In genomic region chr12:14833952-14834351, GRCh38 we compare ENCODE assay signal across 13 cellular contexts. TPM values are rescaled to one million over a fixed set of nuclear protein-coding genes. Genes with fewer than 3 reads are reported as not detected.
A peak's percentile ranks its signal among the peaks of the same experiment; 100 is the strongest.
DNase-seq lines count a peak whose midpoint lies in the region; ATAC-seq and TF ChIP-seq lines count a peak whose summit lies in the region.
"Had no signal": no experiment of that assay in that cellular context is flagged by ENCODE, and none has a peak within 500 bp of the region (broad histone marks: within the 10 kb centered on the region; RNA-seq: fewer than 3 reads in every experiment).

No MANE protein-coding gene starts in this region.

- peak overlapping the region; percentile 59 for H3K27ac Mint-ChIP-seq in mesothelial cell of epicardium
- no peak overlapping the region for H3K27ac Mint-ChIP-seq in activated CD8-positive, alpha-beta T cell treated with anti-CD3 and anti-CD28 coated beads, Interleukin-2, amount 10 ng/mL, durations not matched to agents 7 days and 5 days
- H3K27ac Mint-ChIP-seq: activated CD4-positive, alpha-beta memory T cell treated with anti-CD3 and anti-CD28 coated beads, Interleukin-2, amount 10 ng/mL, durations not matched to agents 7 days and 5 days had no signal

- POLR2A ChIA-PET in activated CD8-positive, alpha-beta T cell treated with anti-CD3 and anti-CD28 coated beads, Interleukin-2, amount 10 ng/mL, durations not matched to agents 7 days and 5 days (lab: Charles Lee): no interaction called here

- no peak for TF ChIP-seq CTCF in mesothelial cell of epicardium (IDR thresholded peaks at IDR 0.05; ENCODE audit: unreplicated experiment)

- peak; percentile 36 for DNase-seq in HCEC 1CT
- peak; percentile 26 for DNase-seq in astrocyte of the hippocampus (ENCODE audit: low read depth, low spot score)
- no peak for DNase-seq in mesothelial cell of epicardium (ENCODE audit: low spot score in 2 of 2, unreplicated experiment in 2 of 2)
- no peak for DNase-seq in mucosa of gallbladder (ENCODE audit: low spot score)
- no peak for DNase-seq in activated CD8-positive, alpha-beta T cell treated with anti-CD3 and anti-CD28 coated beads, Interleukin-2, amount 10 ng/mL, durations not matched to agents 7 days and 5 days
- DNase-seq in stimulated activated CD4-positive, alpha-beta T cell treated with anti-CD3 and anti-CD28 coated beads, Interleukin-2, amount 100 ng/mL, for 24 hours: no peak
- DNase-seq: activated CD4-positive, alpha-beta memory T cell treated with anti-CD3 and anti-CD28 coated beads, Interleukin-2, amount 10 ng/mL, durations not matched to agents 7 days and 5 days; amygdala; colonic mucosa; DMS153; NCI-H1694 had no signal

- peaks cover 29% of the 10 kb centered on the region for H3K4me1 Mint-ChIP-seq in mesothelial cell of epicardium
- H3K4me1 Mint-ChIP-seq in activated CD8-positive, alpha-beta T cell treated with anti-CD3 and anti-CD28 coated beads, Interleukin-2, amount 10 ng/mL, durations not matched to agents 7 days and 5 days (ENCODE audit: low read depth): no peaks in the 10 kb centered on the region
- H3K4me1 Mint-ChIP-seq: activated CD4-positive, alpha-beta memory T cell treated with anti-CD3 and anti-CD28 coated beads, Interleukin-2, amount 10 ng/mL, durations not matched to agents 7 days and 5 days had no signal

- peaks cover under 1% of the 10 kb centered on the region for H3K9me3 Mint-ChIP-seq in mesothelial cell of epicardium
- H3K9me3 Mint-ChIP-seq in activated CD8-positive, alpha-beta T cell treated with anti-CD3 and anti-CD28 coated beads, Interleukin-2, amount 10 ng/mL, durations not matched to agents 7 days and 5 days (ENCODE audit: insufficient read depth): no peaks in the 10 kb centered on the region
- H3K9me3 Mint-ChIP-seq: activated CD4-positive, alpha-beta memory T cell treated with anti-CD3 and anti-CD28 coated beads, Interleukin-2, amount 10 ng/mL, durations not matched to agents 7 days and 5 days had no signal

- no peak overlapping the region for H3K4me3 Mint-ChIP-seq in mesothelial cell of epicardium
- no peak overlapping the region for H3K4me3 Mint-ChIP-seq in activated CD8-positive, alpha-beta T cell treated with anti-CD3 and anti-CD28 coated beads, Interleukin-2, amount 10 ng/mL, durations not matched to agents 7 days and 5 days
- H3K4me3 Mint-ChIP-seq: activated CD4-positive, alpha-beta memory T cell treated with anti-CD3 and anti-CD28 coated beads, Interleukin-2, amount 10 ng/mL, durations not matched to agents 7 days and 5 days had no signal

- ATAC-seq in activated CD8-positive, alpha-beta T cell treated with anti-CD3 and anti-CD28 coated beads, Interleukin-2, amount 10 ng/mL, durations not matched to agents 7 days and 5 days: no peak

- peaks cover under 1% of the 10 kb centered on the region for H3K36me3 Mint-ChIP-seq in mesothelial cell of epicardium
- H3K36me3 Mint-ChIP-seq in activated CD8-positive, alpha-beta T cell treated with anti-CD3 and anti-CD28 coated beads, Interleukin-2, amount 10 ng/mL, durations not matched to agents 7 days and 5 days (ENCODE audit: low read depth): no peaks in the 10 kb centered on the region

- no peaks in the 10 kb centered on the region for H3K27me3 Mint-ChIP-seq in mesothelial cell of epicardium (ENCODE audit: low read depth)
- peaks cover 16% of the 10 kb centered on the region for H3K27me3 Mint-ChIP-seq in activated CD8-positive, alpha-beta T cell treated with anti-CD3 and anti-CD28 coated beads, Interleukin-2, amount 10 ng/mL, durations not matched to agents 7 days and 5 days (ENCODE audit: low read depth)

- CTCF ChIA-PET in activated CD8-positive, alpha-beta T cell treated with anti-CD3 and anti-CD28 coated beads, Interleukin-2, amount 10 ng/mL, durations not matched to agents 7 days and 5 days (lab: Charles Lee): interaction anchor here (1.4 to 1.8 kb wide), 2 partner anchors 11 to 13 kb away, joined by 3 to 6 read pairs; no protein-coding TSS in a partner anchor

RNA-seq across cellular contexts. Expression of gene ART4, which starts 9.4 kb away (rescaled TPM):
- total RNA-seq in mesothelial cell of epicardium (2.3 to 2.4 TPM (median 2.4 TPM) in 3 replicates), mucosa of gallbladder (3.2 TPM)
- not detected for total RNA-seq in activated CD8-positive, alpha-beta T cell treated with anti-CD3 and anti-CD28 coated beads, Interleukin-2, amount 10 ng/mL, durations not matched to agents 7 days and 5 days
- total RNA-seq: activated CD4-positive, alpha-beta memory T cell treated with anti-CD3 and anti-CD28 coated beads, Interleukin-2, amount 10 ng/mL, durations not matched to agents 7 days and 5 days; epithelial cell of proximal tubule; kidney epithelial cell had no signal

RNA-seq across cellular contexts. Expression of gene SMCO3, which starts 20.0 kb away (rescaled TPM):
- total RNA-seq in mesothelial cell of epicardium (1.4 to 1.5 TPM (median 1.5 TPM) in 3 replicates), mucosa of gallbladder (0.46 TPM)
- total RNA-seq in activated CD8-positive, alpha-beta T cell treated with anti-CD3 and anti-CD28 coated beads, Interleukin-2, amount 10 ng/mL, durations not matched to agents 7 days and 5 days: not detected
- total RNA-seq: activated CD4-positive, alpha-beta memory T cell treated with anti-CD3 and anti-CD28 coated beads, Interleukin-2, amount 10 ng/mL, durations not matched to agents 7 days and 5 days; colonic mucosa; epithelial cell of proximal tubule; kidney epithelial cell had no signal

RNA-seq across cellular contexts. Expression of gene C12orf60, which starts 30.5 kb away (rescaled TPM):
- 1.3 to 1.7 TPM (median 1.4 TPM) in 3 replicates for total RNA-seq in mesothelial cell of epicardium
- total RNA-seq in mucosa of gallbladder: 0.43 TPM
- total RNA-seq in activated CD8-positive, alpha-beta T cell treated with anti-CD3 and anti-CD28 coated beads, Interleukin-2, amount 10 ng/mL, durations not matched to agents 7 days and 5 days: 1 to 10 TPM; 1.4 to 1.5 TPM

RNA-seq across cellular contexts. Expression of gene WBP11, which starts 30.7 kb away (rescaled TPM):
- total RNA-seq in mesothelial cell of epicardium: 72.8 to 81.5 TPM (median 77.0 TPM) in 3 replicates
- total RNA-seq in mucosa of gallbladder: 41.1 TPM
- 10 to 100 TPM; 98.2 to 98.6 TPM for total RNA-seq in activated CD8-positive, alpha-beta T cell treated with anti-CD3 and anti-CD28 coated beads, Interleukin-2, amount 10 ng/mL, durations not matched to agents 7 days and 5 days

RNA-seq across cellular contexts. Expression of gene MGP, which starts 51.7 kb away (rescaled TPM):
- total RNA-seq in mesothelial cell of epicardium: 202 to 221 TPM (median 202 TPM) in 3 replicates
- 223 TPM for total RNA-seq in mucosa of gallbladder
- total RNA-seq in activated CD8-positive, alpha-beta T cell treated with anti-CD3 and anti-CD28 coated beads, Interleukin-2, amount 10 ng/mL, durations not matched to agents 7 days and 5 days: under 1 TPM; 0.21 to 0.34 TPM
- total RNA-seq: activated CD4-positive, alpha-beta memory T cell treated with anti-CD3 and anti-CD28 coated beads, Interleukin-2, amount 10 ng/mL, durations not matched to agents 7 days and 5 days had no signal

Comparison
In these comparisons a context has a peak if more than half of its experiments do, and no peak if none do; other contexts are left out.
1. DNase-seq: peak in HCEC 1CT (single experiment) and astrocyte of the hippocampus (single experiment); none in mesothelial cell of epicardium (0 of 2), mucosa of gallbladder (single experiment), activated CD8-positive, alpha-beta T cell treated with anti-CD3 and anti-CD28 coated beads, Interleukin-2, amount 10 ng/mL, durations not matched to agents 7 days and 5 days (single experiment) and stimulated activated CD4-positive, alpha-beta T cell treated with anti-CD3 and anti-CD28 coated beads, Interleukin-2, amount 100 ng/mL, for 24 hours (0 of 2).